ENCODE assay signal across 24 cellular contexts in the genomic region with DNA sequence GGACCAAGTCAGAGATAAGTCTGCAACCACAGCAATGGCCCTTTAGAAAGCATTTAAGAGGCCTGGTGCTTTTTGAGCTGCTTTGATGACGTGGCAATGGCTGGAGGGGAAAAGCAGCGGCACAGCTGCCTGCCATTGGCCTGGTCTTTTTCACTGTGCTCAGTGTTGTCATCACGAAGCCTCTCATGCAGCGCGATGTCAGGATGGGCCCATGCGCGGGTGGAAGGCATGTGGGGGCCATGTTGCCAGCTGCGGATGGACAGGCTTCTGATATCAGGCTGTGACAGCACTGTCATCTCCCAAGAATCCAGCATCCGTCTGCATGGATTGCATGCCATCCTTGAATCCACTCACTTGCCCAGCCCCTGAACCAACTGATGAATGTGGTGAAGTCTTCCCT.
DNase-seq lines count a peak whose midpoint lies in the region; ATAC-seq and TF ChIP-seq lines count a peak whose summit lies in the region.
"Had no signal": no experiment of that assay in that cellular context is flagged by ENCODE, and none has a peak within 500 bp of the region (broad histone marks: within the 10 kb centered on the region; RNA-seq: fewer than 3 reads in every experiment).

No MANE protein-coding gene starts in this region.

- peaks cover 7% of the 10 kb centered on the region; the same call in 1 of the 2 replicates for H3K4me1 ChIP-seq in BE2C
- H3K4me1 ChIP-seq in mesenchymal stem cell (ENCODE audit: control insufficient read depth, insufficient read depth, low read depth, low read length), result peaks cover 30% of the 10 kb centered on the region
- peaks cover 26% of the 10 kb centered on the region for H3K4me1 ChIP-seq in osteoblast (ENCODE audit: insufficient read depth, low read length)
- no peaks in the 10 kb centered on the region for H3K4me1 ChIP-seq in psoas muscle
- H3K4me1 ChIP-seq: HAP-1 had no signal

- H2BK5ac ChIP-seq in mesenchymal stem cell (ENCODE audit: low read depth, low read length, poor library complexity, severe bottlenecking), result no peak overlapping the region

- H4K20me1 ChIP-seq in osteoblast (ENCODE audit: insufficient read depth, low read length), result no peaks in the 10 kb centered on the region

- H3K4me3 ChIP-seq in BE2C (ENCODE audit: low read depth, low read length) (no peak overlapping the region), mesenchymal stem cell (ENCODE audit: insufficient read depth in 1 of 2, low read depth in 1 of 2, low read length in 2 of 2) (no peak overlapping the region), osteoblast (ENCODE audit: insufficient read depth, low read length) (no peak overlapping the region), psoas muscle (no peak overlapping the region)
- H3K4me3 ChIP-seq: GM23338, HAP-1, K562, MG63, SJSA1 had no signal

- H3K79me1 ChIP-seq in mesenchymal stem cell (replicated peaks; ENCODE audit: low read length, poor library complexity, severe bottlenecking), result no peaks in the 10 kb centered on the region

- no peaks in the 10 kb centered on the region for H3K9me3 ChIP-seq in BE2C
- H3K9me3 ChIP-seq in mesenchymal stem cell (ENCODE audit: control insufficient read depth, low read length), result no peaks in the 10 kb centered on the region
- H3K9me3 ChIP-seq in osteoblast (ENCODE audit: low read depth, low read length), result no peaks in the 10 kb centered on the region
- H3K9me3 ChIP-seq in psoas muscle, result no peaks in the 10 kb centered on the region
- H3K9me3 ChIP-seq: HAP-1, MG63, SJSA1 had no signal

- H3K18ac ChIP-seq in mesenchymal stem cell (ENCODE audit: low read depth in 1 of 2, low read length in 2 of 2), result peak overlapping the region in 1 of 2 experiments; percentile 77

- H3K27me3 ChIP-seq in BE2C (no peaks in the 10 kb centered on the region), mesenchymal stem cell (ENCODE audit: control insufficient read depth in 1 of 2, insufficient read depth in 1 of 2, low read length in 2 of 2) (no peaks in the 10 kb centered on the region), osteoblast (ENCODE audit: insufficient read depth, low read length) (peaks cover 12% of the 10 kb centered on the region), psoas muscle (ENCODE audit: insufficient read depth in 3 of 3, low read length in 2 of 3) (no peaks in the 10 kb centered on the region)
- H3K27me3 ChIP-seq: MG63, SJSA1 had no signal

- no peak overlapping the region for H2AFZ ChIP-seq in mesenchymal stem cell (ENCODE audit: low read depth, low read length)
- no peak overlapping the region for H2AFZ ChIP-seq in osteoblast (ENCODE audit: low read length)
- H2AFZ ChIP-seq: GM23338 had no signal

- H2BK120ac ChIP-seq in mesenchymal stem cell (ENCODE audit: low read depth, low read length), result no peak overlapping the region

- no peaks in the 10 kb centered on the region for H3K36me3 ChIP-seq in BE2C
- H3K36me3 ChIP-seq in mesenchymal stem cell (ENCODE audit: control insufficient read depth in 1 of 2, insufficient read depth in 2 of 2, low read depth in 1 of 2, low read length in 2 of 2), result no peaks in the 10 kb centered on the region
- H3K36me3 ChIP-seq in osteoblast (ENCODE audit: insufficient read depth, low read length), result no peaks in the 10 kb centered on the region
- H3K36me3 ChIP-seq in psoas muscle (ENCODE audit: insufficient read depth in 1 of 2, low read depth in 1 of 2), result no peaks in the 10 kb centered on the region
- H3K36me3 ChIP-seq: HAP-1, MG63, SJSA1 had no signal

- H3K14ac ChIP-seq in mesenchymal stem cell (ENCODE audit: low read length in 2 of 2), result peak overlapping the region in 1 of 2 experiments; percentile 46

- H3K4me2 ChIP-seq in mesenchymal stem cell (ENCODE audit: low read length, poor library complexity, severe bottlenecking) (no peak overlapping the region), osteoblast (ENCODE audit: insufficient read depth, low read length) (no peak overlapping the region)
- H3K4me2 ChIP-seq: GM23338 had no signal

- intact Hi-C loops in posterior vena cava (cut with DNase I), result loop anchor here in 1 of 2 donors (5.0 kb wide), 1 partner anchor 1973 kb away; no protein-coding TSS in a partner anchor
- intact Hi-C loops in psoas muscle (cut with DNase I), result no loop called here

- H4K91ac ChIP-seq in mesenchymal stem cell (ENCODE audit: low read length), result peak overlapping the region; percentile 66

- ATAC-seq in psoas muscle, result no peak
- ATAC-seq: GM23338, K562, Right ventricle myocardium inferior had no signal

- H2BK15ac ChIP-seq in mesenchymal stem cell (ENCODE audit: low read depth, poor library complexity, severe bottlenecking), result no peak overlapping the region

- TF ChIP-seq CTCF in BE2C (IDR thresholded peaks at IDR 0.05; ENCODE audit: low read depth, low read length) (no peak), osteoblast (IDR thresholded peaks at IDR 0.05; ENCODE audit: extremely low read depth, low read depth, low read length) (no peak), psoas muscle (IDR thresholded peaks at IDR 0.05) (no peak)

- no peaks in the 10 kb centered on the region for H3K79me2 ChIP-seq in osteoblast (ENCODE audit: insufficient read depth, low read length)

- DNase-seq in BE2C, result peak; percentile 67
- DNase-seq in SK-N-DZ (ENCODE audit: low spot score), result peak; percentile 74
- DNase-seq in mesenchymal stem cell, result peak; percentile 19
- DNase-seq in posterior vena cava (ENCODE audit: low spot score), result peak; percentile 67
- no peak for DNase-seq in osteoblast (ENCODE audit: insufficient read length, low spot score, missing footprints)
- DNase-seq in psoas muscle, result no peak
- DNase-seq in NOMO-1 treated with DMSO at 0.1 percent for 48 hours (lab: John Stamatoyannopoulos, UW; ENCODE audit: unreplicated experiment), result no peak
- DNase-seq: 8988T; Calu3; CD8-positive, alpha-beta memory T cell; DMS153; EL; MG63; NCI-H1417; NCI-H1694 treated with DMSO at 0.1 percent for 48 hours; NCI-H446; NCI-H526; OCI-M1 had no signal

- H2BK12ac ChIP-seq in mesenchymal stem cell (ENCODE audit: low read length in 2 of 2), result peak overlapping the region; percentile 52 to 65

- no peak overlapping the region for H3K27ac ChIP-seq in mesenchymal stem cell (ENCODE audit: low read length, poor library complexity, severe bottlenecking)
- H3K27ac ChIP-seq in osteoblast (ENCODE audit: low read depth, low read length), result no peak overlapping the region
- H3K27ac ChIP-seq in psoas muscle, result no peak overlapping the region
- H3K27ac ChIP-seq: C4-2B, SJSA1 had no signal

- WGBS in mesenchymal stem cell, result 61% methylated on average over 9 of the region's 9 CpGs
- WGBS in psoas muscle, 3 donors, result 74 to 95% (median 81%) methylated on average over 9 of the region's 9 CpGs

- peak overlapping the region; percentile 56 for H2AK5ac ChIP-seq in mesenchymal stem cell (ENCODE audit: low read length, severe bottlenecking)

- no peak overlapping the region for H3K23ac ChIP-seq in mesenchymal stem cell (ENCODE audit: low read length in 2 of 2)

- H3K9ac ChIP-seq in mesenchymal stem cell (ENCODE audit: low read length), result no peak overlapping the region

- no peak overlapping the region for H4K8ac ChIP-seq in mesenchymal stem cell (ENCODE audit: low read length)

- H3K4ac ChIP-seq in mesenchymal stem cell (ENCODE audit: low read depth in 1 of 2, low read length in 2 of 2), result no peak overlapping the region

Comparison
In these comparisons a context has a peak if more than half of its experiments do, and no peak if none do; other contexts are left out.
1. DNase-seq: peak in BE2C (single experiment), SK-N-DZ (single experiment), mesenchymal stem cell (single experiment) and posterior vena cava (single experiment); none in osteoblast (single experiment), psoas muscle (0 of 2) and NOMO-1 treated with DMSO at 0.1 percent for 48 hours (single experiment).